Comparison of ENCODE assay signal across 8 cellular contexts in the genomic region with DNA sequence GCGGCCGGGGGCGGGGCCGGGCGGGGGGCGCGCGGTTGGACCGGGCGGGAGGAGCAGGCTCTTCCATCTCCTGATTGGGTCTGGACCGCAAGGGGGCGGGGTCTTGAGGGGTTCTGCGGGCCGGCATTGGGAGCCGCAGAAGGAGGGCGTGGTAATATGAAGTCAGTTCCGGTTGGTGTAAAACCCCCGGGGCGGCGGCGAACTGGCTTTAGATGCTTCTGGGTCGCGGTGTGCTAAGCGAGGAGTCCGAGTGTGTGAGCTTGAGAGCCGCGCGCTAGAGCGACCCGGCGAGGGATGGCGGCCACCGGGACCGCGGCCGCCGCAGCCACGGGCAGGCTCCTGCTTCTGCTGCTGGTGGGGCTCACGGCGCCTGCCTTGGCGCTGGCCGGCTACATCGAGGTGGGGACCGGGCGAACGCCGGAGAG. TPM values are rescaled to one million over a fixed set of nuclear protein-coding genes. Genes with fewer than 3 reads are reported as not detected.
DNase-seq lines count a peak whose midpoint lies in the region; ATAC-seq and TF ChIP-seq lines count a peak whose summit lies in the region.

Gene APLP2 (plus strand): TSS at position 211 of the 425 bp plus-strand sequence. CDS start 84 bp downstream, at position 295.

- POLR2A ChIA-PET in GM10248 (lab: Yijun Ruan, JAX) (interaction anchor here (0.6 kb wide), 1 partner anchor 66 kb away, joined by 3 read pairs; no protein-coding TSS in a partner anchor), SK-N-SH (lab: Yijun Ruan, JAX) (interaction anchor here (0.7 to 1.2 kb wide), 4 partner anchors 55 to 72 kb away, joined by 3 to 6 read pairs (median 4); no protein-coding TSS in a partner anchor)

- peaks cover 13 to 15% of the 10 kb centered on the region in 2 experiments; a peak in 3 of 4 replicates for H3K4me1 ChIP-seq in SK-N-SH (ENCODE audit: control insufficient read depth in 1 of 2, insufficient read depth in 2 of 2, low read depth in 1 of 2, low read length in 1 of 2)

- peak within 1 kb of the TSS; percentile 80 for H3K4me2 ChIP-seq in SK-N-SH

- H3K79me2 ChIP-seq in SK-N-SH (ENCODE audit: insufficient read depth): peaks cover 43% of the 10 kb centered on the region

- peak; percentile 5; the same call in 1 of the 2 replicates for TF ChIP-seq RAD21 in SK-N-SH (IDR thresholded peaks at IDR 0.05; ENCODE audit: low read length)

- H3K4me3 ChIP-seq in SK-N-SH (ENCODE audit: low read depth in 2 of 2, low read length in 1 of 2): peak within 1 kb of the TSS; percentile 70 to 74

- no peaks in the 10 kb centered on the region for H3K9me2 ChIP-seq in SK-N-SH

- peaks cover 38% of the 10 kb centered on the region for H4K20me1 ChIP-seq in SK-N-SH (ENCODE audit: insufficient read depth)

- TF ChIP-seq EP300 in SK-N-SH (IDR thresholded peaks at IDR 0.05; ENCODE audit: borderline replicate concordance in 1 of 2, low read depth in 1 of 2, low read length in 1 of 2): peak in 1 of 2 experiments; percentile 32; a peak in 1 of 4 replicates

- H3K9ac ChIP-seq in SK-N-SH: peak within 1 kb of the TSS; percentile 76

- CTCF ChIA-PET in GM10248 (lab: Yijun Ruan, JAX) (no interaction called here), SK-N-SH (lab: Yijun Ruan, JAX) (no interaction called here)

- H3K27ac ChIP-seq in SK-N-SH (ENCODE audit: low read depth in 2 of 2, low read length in 1 of 2): peak within 1 kb of the TSS; percentile 82 to 92

- TF ChIP-seq CTCF in GM10248 (IDR thresholded peaks at IDR 0.05; ENCODE audit: control extremely low read depth, extremely low read depth, low read depth, missing control alignments): no peak
- TF ChIP-seq CTCF in SK-N-SH (IDR thresholded peaks at IDR 0.05): no peak

- DNase-seq in GM10248 (ENCODE audit: extremely low spot score) (peak; percentile 97), NCI-H1092 (lab: John Stamatoyannopoulos, UW) (peak; percentile 99), SK-N-SH (peak; percentile 98), germinal center (ENCODE audit: low spot score) (peak; percentile 97), nucleus accumbens (lab: John Stamatoyannopoulos, UW) (peak; percentile 84 to 99 (median 97)), superior temporal gyrus (ENCODE audit: extremely low spot score) (peak; percentile 98)
- DNase-seq in activated naive CD4-positive, alpha-beta T cell treated with anti-CD3 and anti-CD28 coated beads, Interleukin-2, amount 50 U/mL, for 16 hours: peak; percentile 97

- H3K36me3 ChIP-seq in SK-N-SH (replicated peaks in 1 of 2; ENCODE audit: control insufficient read depth in 1 of 2, insufficient read depth in 2 of 2, low read length in 1 of 2): peaks cover 0 to 7% of the 10 kb centered on the region in 2 experiments

- H2AFZ ChIP-seq in SK-N-SH (ENCODE audit: low read depth): peak within 1 kb of the TSS; percentile 80

- H3K27me3 ChIP-seq in SK-N-SH (ENCODE audit: insufficient read depth): no peaks in the 10 kb centered on the region

- H3F3A ChIP-seq in SK-N-SH (replicated peaks; ENCODE audit: insufficient read depth): peaks cover 13% of the 10 kb centered on the region

- peak; percentile 97 for ATAC-seq in HG02610 (IDR thresholded peaks at IDR 0.05; ENCODE audit: unreplicated experiment)

- H3K9me3 ChIP-seq in SK-N-SH: no peaks in the 10 kb centered on the region

- no CpG with 5 or more reads among the region's 47 CpGs for WGBS in SK-N-SH (ENCODE audit: low lambda C conversion rate)

TF ChIP-seq in SK-N-SH, 30 proteins besides CTCF, POLR2A, EP300 and RAD21 (continues in another document):
- TF ChIP-seq USF2 (IDR thresholded peaks at IDR 0.05; ENCODE audit: borderline replicate concordance, low read depth, low read length) (no peak), GATA2 (CRISPR knock-in tag; IDR thresholded peaks at IDR 0.05) (no peak), MXI1 (IDR thresholded peaks at IDR 0.05; ENCODE audit: low read depth, low read length) (no peak), SMC3 (IDR thresholded peaks at IDR 0.05; ENCODE audit: low read depth, low read length) (0 out of 2 replicates have a peak, but pooled peaks have one; percentile 14), TAF1 (IDR thresholded peaks at IDR 0.05; ENCODE audit: borderline replicate concordance, low read depth, low read length) (peak; percentile 100), FOSL2 (IDR thresholded peaks at IDR 0.05; ENCODE audit: borderline replicate concordance, low read depth) (0 out of 2 replicates have a peak, but pooled peaks have one; percentile 3), ZBTB33 (IDR thresholded peaks at IDR 0.05; ENCODE audit: borderline replicate concordance, low read depth) (no peak), GABPA (IDR thresholded peaks at IDR 0.05; ENCODE audit: low read depth) (peak; percentile 75), FOXM1 (IDR thresholded peaks at IDR 0.05; ENCODE audit: low read depth) (no peak), POLR2AphosphoS5 (IDR thresholded peaks at IDR 0.05; ENCODE audit: low read depth, low read length) (peak; percentile 99), NRF1 (IDR thresholded peaks at IDR 0.05; ENCODE audit: low read depth, low read length) (no peak), MEF2A (IDR thresholded peaks at IDR 0.05; ENCODE audit: borderline replicate concordance, low read depth) (no peak), YY1 (IDR thresholded peaks at IDR 0.05; ENCODE audit: low read depth) (no peak), TEAD4 (IDR thresholded peaks at IDR 0.05; ENCODE audit: borderline replicate concordance, insufficient read depth) (no peak), NFIC (IDR thresholded peaks at IDR 0.05; ENCODE audit: borderline replicate concordance) (no peak), CHD2 (IDR thresholded peaks at IDR 0.05; ENCODE audit: low read length, partially characterized antibody) (no peak), FOXJ3 (CRISPR knock-in tag; IDR thresholded peaks at IDR 0.05) (no peak)
- TF ChIP-seq, protein P1, sequence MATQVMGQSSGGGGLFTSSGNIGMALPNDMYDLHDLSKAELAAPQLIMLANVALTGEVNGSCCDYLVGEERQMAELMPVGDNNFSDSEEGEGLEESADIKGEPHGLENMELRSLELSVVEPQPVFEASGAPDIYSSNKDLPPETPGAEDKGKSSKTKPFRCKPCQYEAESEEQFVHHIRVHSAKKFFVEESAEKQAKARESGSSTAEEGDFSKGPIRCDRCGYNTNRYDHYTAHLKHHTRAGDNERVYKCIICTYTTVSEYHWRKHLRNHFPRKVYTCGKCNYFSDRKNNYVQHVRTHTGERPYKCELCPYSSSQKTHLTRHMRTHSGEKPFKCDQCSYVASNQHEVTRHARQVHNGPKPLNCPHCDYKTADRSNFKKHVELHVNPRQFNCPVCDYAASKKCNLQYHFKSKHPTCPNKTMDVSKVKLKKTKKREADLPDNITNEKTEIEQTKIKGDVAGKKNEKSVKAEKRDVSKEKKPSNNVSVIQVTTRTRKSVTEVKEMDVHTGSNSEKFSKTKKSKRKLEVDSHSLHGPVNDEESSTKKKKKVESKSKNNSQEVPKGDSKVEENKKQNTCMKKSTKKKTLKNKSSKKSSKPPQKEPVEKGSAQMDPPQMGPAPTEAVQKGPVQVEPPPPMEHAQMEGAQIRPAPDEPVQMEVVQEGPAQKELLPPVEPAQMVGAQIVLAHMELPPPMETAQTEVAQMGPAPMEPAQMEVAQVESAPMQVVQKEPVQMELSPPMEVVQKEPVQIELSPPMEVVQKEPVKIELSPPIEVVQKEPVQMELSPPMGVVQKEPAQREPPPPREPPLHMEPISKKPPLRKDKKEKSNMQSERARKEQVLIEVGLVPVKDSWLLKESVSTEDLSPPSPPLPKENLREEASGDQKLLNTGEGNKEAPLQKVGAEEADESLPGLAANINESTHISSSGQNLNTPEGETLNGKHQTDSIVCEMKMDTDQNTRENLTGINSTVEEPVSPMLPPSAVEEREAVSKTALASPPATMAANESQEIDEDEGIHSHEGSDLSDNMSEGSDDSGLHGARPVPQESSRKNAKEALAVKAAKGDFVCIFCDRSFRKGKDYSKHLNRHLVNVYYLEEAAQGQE (IDR thresholded peaks at IDR 0.05; ENCODE audit: low read depth, low read length): peak; percentile 78
- TF ChIP-seq, protein P2, sequence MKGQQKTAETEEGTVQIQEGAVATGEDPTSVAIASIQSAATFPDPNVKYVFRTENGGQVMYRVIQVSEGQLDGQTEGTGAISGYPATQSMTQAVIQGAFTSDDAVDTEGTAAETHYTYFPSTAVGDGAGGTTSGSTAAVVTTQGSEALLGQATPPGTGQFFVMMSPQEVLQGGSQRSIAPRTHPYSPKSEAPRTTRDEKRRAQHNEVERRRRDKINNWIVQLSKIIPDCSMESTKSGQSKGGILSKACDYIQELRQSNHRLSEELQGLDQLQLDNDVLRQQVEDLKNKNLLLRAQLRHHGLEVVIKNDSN (IDR thresholded peaks at IDR 0.05; ENCODE audit: borderline replicate concordance, low read depth): no peak

RNA-seq across cellular contexts. Expression of gene APLP2, which starts in this region (rescaled TPM):
- polyA plus RNA-seq in SK-N-SH (2012; rRNA removed): 408 and 424 TPM in 2 replicates
- polyA plus RNA-seq in SK-N-SH (2012; cell fraction: cytosol; rRNA removed): 487 and 491 TPM in 2 replicates
- polyA plus RNA-seq in SK-N-SH (2012; cell fraction: nucleus; rRNA removed): 445 and 542 TPM in 2 replicates

Comparison
In these comparisons a context has a peak if more than half of its experiments do, and no peak if none do; other contexts are left out.
1. Peak in every context shown above with its lines: DNase-seq, ATAC-seq, H3K4me3 ChIP-seq and H3K27ac ChIP-seq.